Comparison of ENCODE assay signal across 26 cellular contexts in genomic region chr15:96014939-96015338, GRCh38.
"Had no signal": no experiment of that assay in that cellular context is flagged by ENCODE, and none has a peak within 500 bp of the region (broad histone marks: within the 10 kb centered on the region; RNA-seq: fewer than 3 reads in every experiment).

No MANE protein-coding gene starts in this region.

- H3K27me3 ChIP-seq: colonic mucosa, esophagus squamous epithelium, gastrocnemius medialis, heart right ventricle had no signal

- H3K36me3 ChIP-seq: colonic mucosa, esophagus squamous epithelium, gastrocnemius medialis, heart right ventricle, left lung, lower lobe of right lung had no signal

- DNase-seq: colonic mucosa; cortex of kidney; effector CD8-positive, alpha-beta T cell; effector memory CD8-positive, alpha-beta T cell; endodermal cell; erythroblast; esophagus squamous epithelium; foreskin fibroblast; foreskin melanocyte; gastrocnemius medialis; glutamatergic neuron; head of caudate nucleus; heart right ventricle; hippocampal formation; left cardiac atrium; left lung; left ventricle myocardium superior; lower lobe of right lung; mesenchymal stem cell; mucosa of descending colon; naive B cell had no signal

- ATAC-seq: effector memory CD8-positive, alpha-beta T cell; esophagus mucosa; gastrocnemius medialis; heart right ventricle; left cardiac atrium; left lung; left ventricle myocardium superior; lower lobe of right lung; mucosa of descending colon had no signal

- H3K4me3 ChIP-seq: colonic mucosa, esophagus squamous epithelium, gastrocnemius medialis, heart right ventricle, left lung, lower lobe of right lung, mucosa of descending colon had no signal

- FAIRE-seq: endometrium, islet of Langerhans, keratinocyte had no signal

- H3K27ac ChIP-seq: colonic mucosa, epithelial cell of prostate, esophagus squamous epithelium, gastrocnemius medialis, heart right ventricle, left lung, lower lobe of right lung had no signal

- H3K9me3 ChIP-seq: colonic mucosa, esophagus squamous epithelium, gastrocnemius medialis, left lung, lower lobe of right lung, mucosa of descending colon had no signal

- H3K4me1 ChIP-seq: colonic mucosa, esophagus squamous epithelium, gastrocnemius medialis, heart right ventricle, left lung, lower lobe of right lung had no signal
